In the genomic region with DNA sequence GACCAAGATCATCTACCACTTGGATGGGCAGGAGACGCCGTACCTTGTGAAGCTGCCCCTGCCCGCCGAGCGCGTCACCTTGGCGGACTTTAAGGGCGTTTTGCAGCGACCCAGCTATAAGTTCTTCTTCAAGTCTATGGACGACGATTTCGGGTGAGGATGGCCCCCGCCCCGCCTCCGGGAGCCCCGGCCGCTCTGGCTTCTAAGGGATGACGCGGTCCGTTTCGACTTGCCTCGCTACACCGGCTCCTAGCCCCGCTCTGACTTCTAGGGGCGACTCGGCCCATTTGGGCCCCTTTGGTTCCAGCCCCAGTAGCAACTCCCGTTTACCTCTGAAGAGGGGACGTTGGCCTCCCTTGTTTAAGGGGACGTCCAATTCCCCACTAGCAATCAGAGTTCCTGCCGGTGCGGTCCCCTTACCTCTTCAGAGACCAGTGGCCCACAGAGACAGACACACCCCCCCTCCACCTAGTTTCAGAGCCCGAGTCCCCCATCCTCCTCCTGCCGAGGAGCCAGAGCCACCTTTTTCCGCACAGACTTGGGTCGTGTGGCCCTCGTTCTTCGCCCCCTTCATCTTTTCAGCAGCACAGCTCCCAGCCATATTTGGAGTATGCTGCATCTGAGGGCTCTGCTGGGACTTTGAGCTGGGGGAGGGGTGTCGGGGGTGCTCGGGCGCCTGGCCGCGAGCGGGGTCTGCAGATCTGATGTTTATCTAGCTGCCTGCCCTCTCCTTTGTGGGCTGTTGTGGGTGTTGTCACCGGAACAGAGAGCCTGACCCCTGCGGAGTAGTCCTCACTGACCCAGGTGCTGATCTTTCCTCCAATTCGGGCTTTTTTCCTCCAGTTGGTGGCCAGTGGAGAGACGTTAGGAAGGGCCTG, we compare ENCODE assay signal across 8 cellular contexts. TPM values are rescaled to one million over a fixed set of nuclear protein-coding genes. Genes with fewer than 3 reads are reported as not detected.
A peak's percentile ranks its signal among the peaks of the same experiment; 100 is the strongest.
DNase-seq lines count a peak whose midpoint lies in the region; ATAC-seq and TF ChIP-seq lines count a peak whose summit lies in the region.

No MANE protein-coding gene starts in this region.

- peak; percentile 18 for ATAC-seq in GM21515 (IDR thresholded peaks at IDR 0.05; ENCODE audit: unreplicated experiment)
- ATAC-seq in effector memory CD8-positive, alpha-beta T cell (replicated peaks), result peak; percentile 62

- CTCF ChIA-PET in activated CD4-positive, alpha-beta T cell treated with anti-CD3 and anti-CD28 coated beads, Interleukin-2, amount 10 ng/mL, durations not matched to agents 7 days and 5 days (lab: Charles Lee), result interaction anchor here (0.7 to 1.5 kb wide), 6 partner anchors 10 to 70 kb away, joined by 3 to 4 read pairs (median 4); a partner anchor contains a TSS

- H3K9me3 ChIP-seq in DOHH2 (ENCODE audit: control insufficient read depth, insufficient read depth, low read length) (no peaks in the 10 kb centered on the region), subcutaneous abdominal adipose tissue (ENCODE audit: control insufficient read depth in 5 of 5, low read length in 5 of 5) (no peaks in the 10 kb centered on the region)

- H3K9me3 Mint-ChIP-seq in activated CD4-positive, alpha-beta T cell treated with anti-CD3 and anti-CD28 coated beads, Interleukin-2, amount 10 ng/mL, durations not matched to agents 7 days and 5 days, result no peaks in the 10 kb centered on the region
- H3K9me3 Mint-ChIP-seq in effector memory CD8-positive, alpha-beta T cell, result no peaks in the 10 kb centered on the region
- H3K9me3 Mint-ChIP-seq in mesothelial cell of epicardium, result no peaks in the 10 kb centered on the region

- H3K4me1 ChIP-seq in DOHH2 (ENCODE audit: control insufficient read depth, low read length) (peaks cover 35% of the 10 kb centered on the region), subcutaneous abdominal adipose tissue (ENCODE audit: control insufficient read depth in 5 of 5, insufficient read depth in 5 of 5, low read length in 5 of 5) (peaks cover 13 to 59% (median 53%) of the 10 kb centered on the region in 5 donors)

- H3K36me3 ChIP-seq in DOHH2 (ENCODE audit: control insufficient read depth, low read length) (peaks cover 12% of the 10 kb centered on the region), subcutaneous abdominal adipose tissue (ENCODE audit: control insufficient read depth in 5 of 5, insufficient read depth in 5 of 5, low read length in 5 of 5) (no peaks in the 10 kb centered on the region)

- DNase-seq in Jurkat, Clone E6-1 (ENCODE audit: low read depth, low spot score), result no peak
- DNase-seq in activated CD4-positive, alpha-beta T cell treated with anti-CD3 and anti-CD28 coated beads, Interleukin-2, amount 10 ng/mL, durations not matched to agents 7 days and 5 days, result peak; percentile 38
- peak; percentile 25 to 38 (median 27) for DNase-seq in effector memory CD8-positive, alpha-beta T cell
- DNase-seq in mesothelial cell of epicardium (ENCODE audit: low spot score in 2 of 2, unreplicated experiment in 2 of 2) (peak in 1 of 2 experiments; percentile 54), SHP77 (lab: John Stamatoyannopoulos, UW) (no peak)

- TF ChIP-seq CTCF in DOHH2 (IDR thresholded peaks at IDR 0.05; ENCODE audit: low read depth, low read length, poor library complexity, severe bottlenecking), result no peak
- TF ChIP-seq CTCF in mesothelial cell of epicardium (IDR thresholded peaks at IDR 0.05; ENCODE audit: unreplicated experiment), result no peak

- POLR2A ChIA-PET in activated CD4-positive, alpha-beta T cell treated with anti-CD3 and anti-CD28 coated beads, Interleukin-2, amount 10 ng/mL, durations not matched to agents 7 days and 5 days (lab: Charles Lee), result interaction anchor here (0.6 to 0.8 kb wide), 2 partner anchors 297 to 694 kb away, joined by 3 to 9 read pairs; no protein-coding TSS in a partner anchor

- H3K27me3 Mint-ChIP-seq in activated CD4-positive, alpha-beta T cell treated with anti-CD3 and anti-CD28 coated beads, Interleukin-2, amount 10 ng/mL, durations not matched to agents 7 days and 5 days, result no peaks in the 10 kb centered on the region
- H3K27me3 Mint-ChIP-seq in effector memory CD8-positive, alpha-beta T cell, result no peaks in the 10 kb centered on the region
- H3K27me3 Mint-ChIP-seq in mesothelial cell of epicardium (ENCODE audit: low read depth), result no peaks in the 10 kb centered on the region

- peaks cover 28% of the 10 kb centered on the region for H3K4me1 Mint-ChIP-seq in activated CD4-positive, alpha-beta T cell treated with anti-CD3 and anti-CD28 coated beads, Interleukin-2, amount 10 ng/mL, durations not matched to agents 7 days and 5 days
- H3K4me1 Mint-ChIP-seq in effector memory CD8-positive, alpha-beta T cell (ENCODE audit: low read depth in 2 of 2), result peaks cover 24 to 35% of the 10 kb centered on the region in 2 donors
- H3K4me1 Mint-ChIP-seq in mesothelial cell of epicardium, result peaks cover 41% of the 10 kb centered on the region

- H3K36me3 Mint-ChIP-seq in activated CD4-positive, alpha-beta T cell treated with anti-CD3 and anti-CD28 coated beads, Interleukin-2, amount 10 ng/mL, durations not matched to agents 7 days and 5 days (ENCODE audit: low read depth), result peaks cover 6% of the 10 kb centered on the region
- peaks cover 8% of the 10 kb centered on the region for H3K36me3 Mint-ChIP-seq in effector memory CD8-positive, alpha-beta T cell (ENCODE audit: insufficient read depth)
- H3K36me3 Mint-ChIP-seq in mesothelial cell of epicardium, result peaks cover 2% of the 10 kb centered on the region

- H3F3A ChIP-seq in DOHH2 (ENCODE audit: control insufficient read depth, insufficient read depth), result peaks cover 12% of the 10 kb centered on the region

- H3K4me2 ChIP-seq in DOHH2 (ENCODE audit: low read length), result peak overlapping the region; percentile 82

- H3K27ac ChIP-seq in DOHH2 (ENCODE audit: low read depth, low read length) (peak overlapping the region; percentile 53), subcutaneous abdominal adipose tissue (ENCODE audit: low read depth, low read length) (peak overlapping the region; percentile 78)

- H3K79me2 ChIP-seq in DOHH2 (ENCODE audit: control insufficient read depth, low read length), result peaks cover 51% of the 10 kb centered on the region

- 0 out of 2 replicates have a peak, but pooled peaks cover 9% of the 10 kb centered on the region for H4K20me1 ChIP-seq in DOHH2 (ENCODE audit: control insufficient read depth, insufficient read depth, low read depth, low read length)

- peak overlapping the region; percentile 91 to 98 (median 95) for H3K9ac ChIP-seq in subcutaneous abdominal adipose tissue (ENCODE audit: low read length in 5 of 5)

- H3K27ac Mint-ChIP-seq in activated CD4-positive, alpha-beta T cell treated with anti-CD3 and anti-CD28 coated beads, Interleukin-2, amount 10 ng/mL, durations not matched to agents 7 days and 5 days, result peak overlapping the region; percentile 90
- peak overlapping the region; percentile 74 to 88 for H3K27ac Mint-ChIP-seq in effector memory CD8-positive, alpha-beta T cell
- peak overlapping the region; percentile 98 for H3K27ac Mint-ChIP-seq in mesothelial cell of epicardium

- H3K4me3 Mint-ChIP-seq in activated CD4-positive, alpha-beta T cell treated with anti-CD3 and anti-CD28 coated beads, Interleukin-2, amount 10 ng/mL, durations not matched to agents 7 days and 5 days, result peak overlapping the region; percentile 89
- H3K4me3 Mint-ChIP-seq in effector memory CD8-positive, alpha-beta T cell, result peak overlapping the region; percentile 93 to 97
- H3K4me3 Mint-ChIP-seq in mesothelial cell of epicardium, result peak overlapping the region; percentile 98

- no peaks in the 10 kb centered on the region for H3K27me3 ChIP-seq in DOHH2 (ENCODE audit: control insufficient read depth, low read length)
- no peaks in the 10 kb centered on the region for H3K27me3 ChIP-seq in subcutaneous abdominal adipose tissue (ENCODE audit: control insufficient read depth in 5 of 5, insufficient read depth in 4 of 5, low read length in 5 of 5)

- H3K4me3 ChIP-seq in DOHH2 (ENCODE audit: low read length), result peak overlapping the region; percentile 99
- peak overlapping the region; percentile 61 for H3K4me3 ChIP-seq in Jurkat, Clone E6-1 (ENCODE audit: low read length)
- H3K4me3 ChIP-seq in subcutaneous abdominal adipose tissue (ENCODE audit: low read depth in 1 of 5, low read length in 5 of 5), result peak overlapping the region; percentile 91 to 99 (median 92)

- no peaks in the 10 kb centered on the region for H3K9me2 ChIP-seq in DOHH2 (replicated peaks; ENCODE audit: control insufficient read depth, low read length)

RNA-seq across cellular contexts. Expression of a gene that starts 0.7 kb away (rescaled TPM):
- polyA plus RNA-seq in Jurkat, Clone E6-1 (2012; ENCODE audit: insufficient read depth, insufficient read length), result 48.0 TPM
- total RNA-seq in activated CD4-positive, alpha-beta T cell treated with anti-CD3 and anti-CD28 coated beads, Interleukin-2, amount 10 ng/mL, durations not matched to agents 7 days and 5 days, result 10 to 100 TPM; 35.0 to 36.3 TPM
- total RNA-seq in mesothelial cell of epicardium, result 158 to 162 TPM (median 159 TPM) in 3 replicates

RNA-seq across cellular contexts. Expression of a gene that starts 18.8 kb away (rescaled TPM):
- polyA plus RNA-seq in Jurkat, Clone E6-1 (2012; ENCODE audit: insufficient read depth, insufficient read length), result 330 TPM
- 100 to 1,000 TPM; 222 to 223 TPM for total RNA-seq in activated CD4-positive, alpha-beta T cell treated with anti-CD3 and anti-CD28 coated beads, Interleukin-2, amount 10 ng/mL, durations not matched to agents 7 days and 5 days
- 247 to 261 TPM (median 254 TPM) in 3 replicates for total RNA-seq in mesothelial cell of epicardium

RNA-seq across cellular contexts. Expression of a gene that starts 20.7 kb away (rescaled TPM):
- polyA plus RNA-seq in Jurkat, Clone E6-1 (2012; ENCODE audit: insufficient read depth, insufficient read length), result 76.1 TPM
- 10 to 100 TPM; 53.0 to 60.0 TPM for total RNA-seq in activated CD4-positive, alpha-beta T cell treated with anti-CD3 and anti-CD28 coated beads, Interleukin-2, amount 10 ng/mL, durations not matched to agents 7 days and 5 days
- total RNA-seq in mesothelial cell of epicardium, result 38.2 to 42.2 TPM (median 39.0 TPM) in 3 replicates

RNA-seq across cellular contexts. Expression of a gene that starts 30.1 kb away (rescaled TPM):
- 57.7 TPM for polyA plus RNA-seq in Jurkat, Clone E6-1 (2012; ENCODE audit: insufficient read depth, insufficient read length)
- total RNA-seq in activated CD4-positive, alpha-beta T cell treated with anti-CD3 and anti-CD28 coated beads, Interleukin-2, amount 10 ng/mL, durations not matched to agents 7 days and 5 days, result 10 to 100 TPM; 62.2 to 64.4 TPM
- total RNA-seq in mesothelial cell of epicardium, result 65.7 to 67.9 TPM (median 67.8 TPM) in 3 replicates

RNA-seq across cellular contexts. Expression of a gene that starts 59.0 kb away (rescaled TPM):
- polyA plus RNA-seq in Jurkat, Clone E6-1 (2012; ENCODE audit: insufficient read depth, insufficient read length), result not detected
- total RNA-seq in activated CD4-positive, alpha-beta T cell treated with anti-CD3 and anti-CD28 coated beads, Interleukin-2, amount 10 ng/mL, durations not matched to agents 7 days and 5 days, result not detected
- total RNA-seq in mesothelial cell of epicardium, result not detected in 3 replicates

Comparison
In these comparisons a context has a peak if more than half of its experiments do, and no peak if none do; other contexts are left out.
1. DNase-seq: peak in activated CD4-positive, alpha-beta T cell treated with anti-CD3 and anti-CD28 coated beads, Interleukin-2, amount 10 ng/mL, durations not matched to agents 7 days and 5 days (single experiment) and effector memory CD8-positive, alpha-beta T cell (3 of 3); none in Jurkat, Clone E6-1 (single experiment) and SHP77 (0 of 2).
2. Peak in every context shown above with its lines, with median percentiles within 50 percentile points of each other: H3K4me3 ChIP-seq, H3K27ac Mint-ChIP-seq and H3K4me3 Mint-ChIP-seq.